Comparison of ENCODE assay signal across 8 cellular contexts in genomic region chr12:89756638-89757321, GRCh38. TPM values are rescaled to one million over a fixed set of nuclear protein-coding genes. Genes with fewer than 3 reads are reported as not detected.
A peak's percentile ranks its signal among the peaks of the same experiment; 100 is the strongest.
DNase-seq lines count a peak whose midpoint lies in the region; ATAC-seq and TF ChIP-seq lines count a peak whose summit lies in the region.

No MANE protein-coding gene starts in this region.

- 23% methylated on average over 4 of the region's 4 CpGs for WGBS in mesenchymal stem cell

- H3K4me3 ChIP-seq in astrocyte of the cerebellum (ENCODE audit: low read depth, low read length), result no peak overlapping the region
- H3K4me3 ChIP-seq in mesenchymal stem cell (ENCODE audit: insufficient read depth in 1 of 2, low read depth in 1 of 2, low read length in 2 of 2), result no peak overlapping the region

- H2BK15ac ChIP-seq in mesenchymal stem cell (ENCODE audit: low read depth, poor library complexity, severe bottlenecking), result no peak overlapping the region

- H3K23ac ChIP-seq in mesenchymal stem cell (ENCODE audit: low read length in 2 of 2), result no peak overlapping the region

- ATAC-seq in HG02623 (IDR thresholded peaks at IDR 0.05; ENCODE audit: unreplicated experiment), result peak; percentile 85

- no peaks in the 10 kb centered on the region for H3K9me3 ChIP-seq in mesenchymal stem cell (ENCODE audit: control insufficient read depth, low read length)

- no peak overlapping the region for H2BK120ac ChIP-seq in mesenchymal stem cell (ENCODE audit: low read depth, low read length)

- no peak overlapping the region for H3K14ac ChIP-seq in mesenchymal stem cell (ENCODE audit: low read length in 2 of 2)

- H3K4me1 ChIP-seq in mesenchymal stem cell (ENCODE audit: control insufficient read depth, insufficient read depth, low read depth, low read length), result peaks cover 2% of the 10 kb centered on the region

- no peak overlapping the region for H2AFZ ChIP-seq in mesenchymal stem cell (ENCODE audit: low read depth, low read length)

- peak; percentile 35 for DNase-seq in stimulated activated CD4-positive, alpha-beta T cell treated with anti-CD3 and anti-CD28 coated beads, Interleukin-2, amount 100 ng/mL, for 4 hours (ENCODE audit: low read depth)
- no peak for DNase-seq in stimulated activated CD4-positive, alpha-beta T cell treated with anti-CD3 and anti-CD28 coated beads, Interleukin-12 subunit alpha, Interleukin-12 subunit beta, amount 100 ng/mL, for 4 hours
- DNase-seq in NAMALWA (ENCODE audit: low spot score), result peak; percentile 47
- DNase-seq in astrocyte of the cerebellum (ENCODE audit: low read depth), result peak; percentile 89
- DNase-seq in mesenchymal stem cell, result peak; percentile 99
- DNase-seq in NCI-H2029 (lab: John Stamatoyannopoulos, UW), result no peak
- DNase-seq in activated CD8-positive, alpha-beta memory T cell treated with anti-CD3 and anti-CD28 coated beads, Interleukin-2, amount 50 U/mL, for 4 hours, result no peak

- in situ Hi-C loops in astrocyte of the cerebellum (cut with HindIII; ENCODE audit: low sequenced_read_pairs), result no loop called here

- no peak overlapping the region for H2BK5ac ChIP-seq in mesenchymal stem cell (ENCODE audit: low read depth, low read length, poor library complexity, severe bottlenecking)

- H3K36me3 ChIP-seq in mesenchymal stem cell (ENCODE audit: control insufficient read depth in 1 of 2, insufficient read depth in 2 of 2, low read depth in 1 of 2, low read length in 2 of 2), result no peaks in the 10 kb centered on the region

- H4K91ac ChIP-seq in mesenchymal stem cell (ENCODE audit: low read length), result no peak overlapping the region

- H4K8ac ChIP-seq in mesenchymal stem cell (ENCODE audit: low read length), result no peak overlapping the region

- no peak overlapping the region for H2BK12ac ChIP-seq in mesenchymal stem cell (ENCODE audit: low read length in 2 of 2)

- no peak overlapping the region for H3K18ac ChIP-seq in mesenchymal stem cell (ENCODE audit: low read depth in 1 of 2, low read length in 2 of 2)

- H3K4me2 ChIP-seq in mesenchymal stem cell (ENCODE audit: low read length, poor library complexity, severe bottlenecking), result no peak overlapping the region

- H2AK5ac ChIP-seq in mesenchymal stem cell (ENCODE audit: low read length, severe bottlenecking), result no peak overlapping the region

- no peak overlapping the region for H3K4ac ChIP-seq in mesenchymal stem cell (ENCODE audit: low read depth in 1 of 2, low read length in 2 of 2)

- no peaks in the 10 kb centered on the region for H3K79me1 ChIP-seq in mesenchymal stem cell (replicated peaks; ENCODE audit: low read length, poor library complexity, severe bottlenecking)

- peak overlapping the region; percentile 88 for H3K9ac ChIP-seq in mesenchymal stem cell (ENCODE audit: low read length)

- TF ChIP-seq CTCF in astrocyte of the cerebellum (IDR thresholded peaks at IDR 0.05; ENCODE audit: low read depth, low read length, missing control alignments), result no peak

- H3K27me3 ChIP-seq in mesenchymal stem cell (ENCODE audit: control insufficient read depth in 1 of 2, insufficient read depth in 1 of 2, low read length in 2 of 2), result no peaks in the 10 kb centered on the region

- peak overlapping the region; percentile 46 for H3K27ac ChIP-seq in mesenchymal stem cell (ENCODE audit: low read length, poor library complexity, severe bottlenecking)

RNA-seq across cellular contexts. Expression of gene ATP2B1, which starts 48.1 kb away (rescaled TPM):
- 39.7 TPM for polyA plus RNA-seq in mesenchymal stem cell (2013, experiment 1 of 2)
- polyA plus RNA-seq in mesenchymal stem cell (2013, experiment 2 of 2), result 42.6 TPM

Comparison
In these comparisons a context has a peak if more than half of its experiments do, and no peak if none do; other contexts are left out.
1. DNase-seq: peak in stimulated activated CD4-positive, alpha-beta T cell treated with anti-CD3 and anti-CD28 coated beads, Interleukin-2, amount 100 ng/mL, for 4 hours (single experiment), NAMALWA (single experiment), astrocyte of the cerebellum (single experiment) and mesenchymal stem cell (single experiment); none in stimulated activated CD4-positive, alpha-beta T cell treated with anti-CD3 and anti-CD28 coated beads, Interleukin-12 subunit alpha, Interleukin-12 subunit beta, amount 100 ng/mL, for 4 hours (single experiment), NCI-H2029 (single experiment) and activated CD8-positive, alpha-beta memory T cell treated with anti-CD3 and anti-CD28 coated beads, Interleukin-2, amount 50 U/mL, for 4 hours (single experiment).